ENCODE assay signal across 1 cellular context in genomic region chr11:47407746-47408590, GRCh38.
TF ChIP-seq lines count a peak whose summit lies in the region.

Gene SLC39A13 (plus strand): TSS chr11:47408590. CDS start chr11:47410095, 1,505 bp downstream.

TF ChIP-seq in HepG2, 621 proteins besides CTCF, POLR2A, EP300 and RAD21 (continued from another document and continues in another):
- TF ChIP-seq ZNF124 (CRISPR knock-in tag; IDR thresholded peaks at IDR 0.05) (0 out of 2 replicates have a peak, but pooled peaks have one; percentile 20), SAFB2 (CRISPR knock-in tag; IDR thresholded peaks at IDR 0.05; ENCODE audit: borderline replicate concordance, low read depth) (peak; percentile 85; the same call in 1 of the 2 replicates), CREB3 (CRISPR knock-in tag; IDR thresholded peaks at IDR 0.05) (peak; percentile 66; the same call in 1 of the 2 replicates), ZNF530 (CRISPR knock-in tag; IDR thresholded peaks at IDR 0.05; ENCODE audit: low read depth) (no peak), ZNF460 (CRISPR knock-in tag; IDR thresholded peaks at IDR 0.05; ENCODE audit: borderline replicate concordance) (peak; percentile 51; the same call in 1 of the 2 replicates), SIX4 (CRISPR knock-in tag; IDR thresholded peaks at IDR 0.05) (no peak), GATA4 (IDR thresholded peaks at IDR 0.05; ENCODE audit: borderline replicate concordance, low read depth) (0 out of 2 replicates have a peak, but pooled peaks have one; percentile 22), CBFB (CRISPR knock-in tag; IDR thresholded peaks at IDR 0.05) (peak; percentile 71), SP1 (IDR thresholded peaks at IDR 0.05) (no peak), SP1 (CRISPR knock-in tag; IDR thresholded peaks at IDR 0.05) (peak; percentile 86), CENPT (CRISPR knock-in tag; IDR thresholded peaks at IDR 0.05; ENCODE audit: low read depth) (0 out of 2 replicates have a peak, but pooled peaks have one; percentile 68), ZNF589 (CRISPR knock-in tag; conservative IDR thresholded peaks at IDR 0.05) (no peak), MNT (IDR thresholded peaks at IDR 0.05) (0 out of 2 replicates have a peak, but pooled peaks have one; percentile 20), EEA1 (CRISPR knock-in tag; IDR thresholded peaks at IDR 0.05; ENCODE audit: borderline replicate concordance) (no peak), FOXO4 (CRISPR knock-in tag; conservative IDR thresholded peaks at IDR 0.05) (no peak), PREB (CRISPR knock-in tag; IDR thresholded peaks at IDR 0.05) (no peak), TOPORS (CRISPR knock-in tag; IDR thresholded peaks at IDR 0.05) (peak; percentile 46; the same call in 1 of the 2 replicates), ZSCAN21 (CRISPR knock-in tag; IDR thresholded peaks at IDR 0.05; ENCODE audit: borderline replicate concordance) (peak; percentile 82), GRHL1 (CRISPR knock-in tag; conservative IDR thresholded peaks at IDR 0.05) (no peak), NAIF1 (CRISPR knock-in tag; IDR thresholded peaks at IDR 0.05; ENCODE audit: borderline replicate concordance) (no peak), SRY (CRISPR knock-in tag; IDR thresholded peaks at IDR 0.05) (peak; percentile 71), NRL (CRISPR knock-in tag; IDR thresholded peaks at IDR 0.05; ENCODE audit: borderline replicate concordance) (no peak; the same call in 1 of the 2 replicates), KDM5A (IDR thresholded peaks at IDR 0.05; ENCODE audit: borderline replicate concordance, low read length) (peak; percentile 42; the same call in 1 of the 2 replicates), PRDM10 (CRISPR knock-in tag; IDR thresholded peaks at IDR 0.05; ENCODE audit: low read depth) (no peak; the same call in 1 of the 2 replicates), HOXA5 (CRISPR knock-in tag; IDR thresholded peaks at IDR 0.05) (peak; percentile 80; the same call in 1 of the 2 replicates), ARNTL (CRISPR knock-in tag; IDR thresholded peaks at IDR 0.05) (peak; percentile 51; the same call in 1 of the 2 replicates), ZNF275 (CRISPR knock-in tag; IDR thresholded peaks at IDR 0.05; ENCODE audit: borderline replicate concordance) (no peak), SMC3 (IDR thresholded peaks at IDR 0.05; ENCODE audit: low read length) (peak; percentile 2; the same call in 1 of the 2 replicates), ZKSCAN8 (CRISPR knock-in tag; IDR thresholded peaks at IDR 0.05; ENCODE audit: borderline replicate concordance) (peak; percentile 50; the same call in 1 of the 2 replicates), NONO (IDR thresholded peaks at IDR 0.05) (no peak), NONO (CRISPR knock-in tag; conservative IDR thresholded peaks at IDR 0.05) (peak; percentile 97), SRSF1 (optimal IDR thresholded peaks at IDR 0.05; ENCODE audit: low read depth, low read length) (peak; percentile 46), ZEB1 (IDR thresholded peaks at IDR 0.05; ENCODE audit: insufficient replicate concordance, low read depth) (no peak), SP5 (CRISPR knock-in tag; IDR thresholded peaks at IDR 0.05; ENCODE audit: borderline replicate concordance, low read depth) (peak; percentile 63; the same call in 1 of the 2 replicates), CC2D1A (CRISPR knock-in tag; IDR thresholded peaks at IDR 0.05) (no peak), ZNF616 (CRISPR knock-in tag; IDR thresholded peaks at IDR 0.05; ENCODE audit: low read depth) (0 out of 2 replicates have a peak, but pooled peaks have one; percentile 54), ZNF777 (CRISPR knock-in tag; IDR thresholded peaks at IDR 0.05) (0 out of 2 replicates have a peak, but pooled peaks have one; percentile 49)
- TF ChIP-seq, protein P1, sequence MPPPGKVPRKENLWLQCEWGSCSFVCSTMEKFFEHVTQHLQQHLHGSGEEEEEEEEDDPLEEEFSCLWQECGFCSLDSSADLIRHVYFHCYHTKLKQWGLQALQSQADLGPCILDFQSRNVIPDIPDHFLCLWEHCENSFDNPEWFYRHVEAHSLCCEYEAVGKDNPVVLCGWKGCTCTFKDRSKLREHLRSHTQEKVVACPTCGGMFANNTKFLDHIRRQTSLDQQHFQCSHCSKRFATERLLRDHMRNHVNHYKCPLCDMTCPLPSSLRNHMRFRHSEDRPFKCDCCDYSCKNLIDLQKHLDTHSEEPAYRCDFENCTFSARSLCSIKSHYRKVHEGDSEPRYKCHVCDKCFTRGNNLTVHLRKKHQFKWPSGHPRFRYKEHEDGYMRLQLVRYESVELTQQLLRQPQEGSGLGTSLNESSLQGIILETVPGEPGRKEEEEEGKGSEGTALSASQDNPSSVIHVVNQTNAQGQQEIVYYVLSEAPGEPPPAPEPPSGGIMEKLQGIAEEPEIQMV (CRISPR knock-in tag; IDR thresholded peaks at IDR 0.05; ENCODE audit: low read depth) = 0 out of 2 replicates have a peak, but pooled peaks have one; percentile 49
- TF ChIP-seq, protein P2, sequence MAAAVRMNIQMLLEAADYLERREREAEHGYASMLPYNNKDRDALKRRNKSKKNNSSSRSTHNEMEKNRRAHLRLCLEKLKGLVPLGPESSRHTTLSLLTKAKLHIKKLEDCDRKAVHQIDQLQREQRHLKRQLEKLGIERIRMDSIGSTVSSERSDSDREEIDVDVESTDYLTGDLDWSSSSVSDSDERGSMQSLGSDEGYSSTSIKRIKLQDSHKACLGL (CRISPR knock-in tag; IDR thresholded peaks at IDR 0.05) = no peak
- TF ChIP-seq, protein P3, sequence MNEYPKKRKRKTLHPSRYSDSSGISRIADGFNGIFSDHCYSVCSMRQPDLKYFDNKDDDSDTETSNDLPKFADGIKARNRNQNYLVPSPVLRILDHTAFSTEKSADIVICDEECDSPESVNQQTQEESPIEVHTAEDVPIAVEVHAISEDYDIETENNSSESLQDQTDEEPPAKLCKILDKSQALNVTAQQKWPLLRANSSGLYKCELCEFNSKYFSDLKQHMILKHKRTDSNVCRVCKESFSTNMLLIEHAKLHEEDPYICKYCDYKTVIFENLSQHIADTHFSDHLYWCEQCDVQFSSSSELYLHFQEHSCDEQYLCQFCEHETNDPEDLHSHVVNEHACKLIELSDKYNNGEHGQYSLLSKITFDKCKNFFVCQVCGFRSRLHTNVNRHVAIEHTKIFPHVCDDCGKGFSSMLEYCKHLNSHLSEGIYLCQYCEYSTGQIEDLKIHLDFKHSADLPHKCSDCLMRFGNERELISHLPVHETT (CRISPR knock-in tag; conservative IDR thresholded peaks at IDR 0.05) = peak; percentile 100
- TF ChIP-seq, protein P4, sequence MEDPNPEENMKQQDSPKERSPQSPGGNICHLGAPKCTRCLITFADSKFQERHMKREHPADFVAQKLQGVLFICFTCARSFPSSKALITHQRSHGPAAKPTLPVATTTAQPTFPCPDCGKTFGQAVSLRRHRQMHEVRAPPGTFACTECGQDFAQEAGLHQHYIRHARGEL (CRISPR knock-in tag; IDR thresholded peaks at IDR 0.05) = no peak
- TF ChIP-seq, protein P5, sequence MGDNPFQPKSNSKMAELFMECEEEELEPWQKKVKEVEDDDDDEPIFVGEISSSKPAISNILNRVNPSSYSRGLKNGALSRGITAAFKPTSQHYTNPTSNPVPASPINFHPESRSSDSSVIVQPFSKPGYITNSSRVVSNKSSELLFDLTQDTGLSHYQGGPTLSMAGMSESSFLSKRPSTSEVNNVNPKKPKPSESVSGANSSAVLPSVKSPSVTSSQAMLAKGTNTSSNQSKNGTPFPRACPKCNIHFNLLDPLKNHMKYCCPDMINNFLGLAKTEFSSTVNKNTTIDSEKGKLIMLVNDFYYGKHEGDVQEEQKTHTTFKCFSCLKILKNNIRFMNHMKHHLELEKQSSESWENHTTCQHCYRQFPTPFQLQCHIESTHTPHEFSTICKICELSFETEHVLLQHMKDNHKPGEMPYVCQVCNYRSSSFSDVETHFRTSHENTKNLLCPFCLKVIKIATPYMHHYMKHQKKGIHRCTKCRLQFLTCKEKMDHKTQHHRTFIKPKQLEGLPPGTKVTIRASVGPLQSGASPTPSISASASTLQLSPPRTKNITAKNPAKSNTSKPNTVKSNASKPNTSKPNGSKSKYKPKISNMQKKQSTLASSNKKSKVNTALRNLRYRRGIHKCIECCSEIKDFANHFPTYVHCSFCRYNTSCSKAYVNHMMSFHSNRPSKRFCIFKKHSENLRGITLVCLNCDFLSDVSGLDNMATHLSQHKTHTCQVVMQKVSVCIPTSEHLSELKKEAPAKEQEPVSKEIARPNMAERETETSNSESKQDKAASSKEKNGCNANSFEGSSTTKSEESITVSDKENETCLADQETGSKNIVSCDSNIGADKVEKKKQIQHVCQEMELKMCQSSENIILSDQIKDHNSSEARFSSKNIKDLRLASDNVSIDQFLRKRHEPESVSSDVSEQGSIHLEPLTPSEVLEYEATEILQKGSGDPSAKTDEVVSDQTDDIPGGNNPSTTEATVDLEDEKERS (CRISPR knock-in tag; IDR thresholded peaks at IDR 0.05) = no peak
